23 cellular contexts compared by ENCODE assay signal in genomic region chr6:141133836-141134235, GRCh38.
"Had no signal": no experiment of that assay in that cellular context is flagged by ENCODE, and none has a peak within 500 bp of the region (broad histone marks: within the 10 kb centered on the region; RNA-seq: fewer than 3 reads in every experiment).

No MANE protein-coding gene starts in this region.

- H3K9ac ChIP-seq: neural progenitor cell had no signal

- H3K36me3 ChIP-seq: esophagus muscularis mucosa, left lung, neural progenitor cell, right atrium auricular region, spleen, upper lobe of left lung, vagina had no signal

- H3K4me3 ChIP-seq: esophagus muscularis mucosa, left lung, lung, neural progenitor cell, right atrium auricular region, spleen, upper lobe of left lung, vagina had no signal

- H3K27ac ChIP-seq: esophagus muscularis mucosa, left lung, neural progenitor cell, right atrium auricular region, spleen, upper lobe of left lung, vagina had no signal

- H3K4me2 ChIP-seq: neural progenitor cell had no signal

- H3K27me3 ChIP-seq: esophagus muscularis mucosa, left lung, neural progenitor cell, right atrium auricular region, spleen, upper lobe of left lung, vagina had no signal

- H2AFZ ChIP-seq: neural progenitor cell had no signal

- H3K9me3 ChIP-seq: esophagus muscularis mucosa, left lung, right atrium auricular region, spleen, upper lobe of left lung, vagina had no signal

- DNase-seq: activated CD4-positive, alpha-beta memory T cell treated with anti-CD3 and anti-CD28 coated beads for 36 hours; activated CD4-positive, alpha-beta T cell treated with anti-CD3 and anti-CD28 coated beads, Interleukin-2, amount 10 ng/mL, durations not matched to agents 24 days and 14 days; activated CD4-positive, CD25-positive, alpha-beta regulatory T cell treated with anti-CD3 and anti-CD28 coated beads, Interleukin-2, amount 50 U/mL, for 72 hours; activated CD8-positive, alpha-beta memory T cell treated with anti-CD3 and anti-CD28 coated beads, Interleukin-2, amount 50 U/mL, for 4 hours; activated gamma-delta T cell; activated naive CD4-positive, alpha-beta T cell treated with anti-CD3 and anti-CD28 coated beads, Interleukin-2, amount 10 ng/mL, durations not matched to agents 7 days and 5 days; activated naive CD8-positive, alpha-beta T cell treated with anti-CD3 and anti-CD28 coated beads, Interleukin-2, amount 10 ng/mL, durations not matched to agents 7 days and 5 days; activated T-cell treated with anti-CD3 and anti-CD28 coated beads, Interleukin-2, amount 50 U/mL, for 24 hours; central memory CD4-positive, alpha-beta T cell; foreskin melanocyte; left lung; mesendoderm; natural killer cell; occipital lobe; spleen; stimulated activated naive CD4-positive, alpha-beta T cell treated with Interleukin-2 at 50 U/mL for 16 hours; T-helper 2 cell; upper lobe of left lung had no signal

- ATAC-seq: left lung, natural killer cell had no signal

- H3K4me1 ChIP-seq: esophagus muscularis mucosa, left lung, neural progenitor cell, right atrium auricular region, spleen, upper lobe of left lung, vagina had no signal
